19 cellular contexts compared by ENCODE assay signal in genomic region chr12:126791122-126791521, GRCh38.
"Had no signal": no experiment of that assay in that cellular context is flagged by ENCODE, and none has a peak within 500 bp of the region (broad histone marks: within the 10 kb centered on the region; RNA-seq: fewer than 3 reads in every experiment).

No MANE protein-coding gene starts in this region.

- H3K4me3 ChIP-seq: MG63, PC-9, Peyer's patch, SJCRH30 had no signal

- H3K36me3 ChIP-seq: MG63, Peyer's patch, SJCRH30 had no signal

- DNase-seq: KBM-7, MG63, NCI-H1092, NCI-H1105 treated with DMSO at 0.1 percent for 48 hours, NCI-H1417 treated with DMSO at 0.1 percent for 48 hours, NCI-H146, NCI-H1694 treated with DMSO at 0.1 percent for 48 hours, NCI-H1930, NCI-H2081, NCI-H2107, NCI-H2227 treated with DMSO at 0.1 percent for 48 hours, NCI-H774, OCI-M1, PC-9, Peyer's patch, SHP77 treated with DMSO at 0.1 percent for 48 hours, SJCRH30 had no signal

- H3K27me3 ChIP-seq: MG63, Peyer's patch, SJCRH30 had no signal

- H3K4me2 ChIP-seq: PC-9 had no signal

- H2AFZ ChIP-seq: PC-9 had no signal

- ATAC-seq: Right ventricle myocardium inferior, SK-N-SH treated with all-trans-retinoic acid at 6 μM for 48 hours had no signal

- H3K9me3 ChIP-seq: MG63, Peyer's patch, SJCRH30 had no signal

- H3K27ac ChIP-seq: PC-9, Peyer's patch, SJCRH30 had no signal

- H3K4me1 ChIP-seq: Peyer's patch, SJCRH30 had no signal
